In the genomic region with DNA sequence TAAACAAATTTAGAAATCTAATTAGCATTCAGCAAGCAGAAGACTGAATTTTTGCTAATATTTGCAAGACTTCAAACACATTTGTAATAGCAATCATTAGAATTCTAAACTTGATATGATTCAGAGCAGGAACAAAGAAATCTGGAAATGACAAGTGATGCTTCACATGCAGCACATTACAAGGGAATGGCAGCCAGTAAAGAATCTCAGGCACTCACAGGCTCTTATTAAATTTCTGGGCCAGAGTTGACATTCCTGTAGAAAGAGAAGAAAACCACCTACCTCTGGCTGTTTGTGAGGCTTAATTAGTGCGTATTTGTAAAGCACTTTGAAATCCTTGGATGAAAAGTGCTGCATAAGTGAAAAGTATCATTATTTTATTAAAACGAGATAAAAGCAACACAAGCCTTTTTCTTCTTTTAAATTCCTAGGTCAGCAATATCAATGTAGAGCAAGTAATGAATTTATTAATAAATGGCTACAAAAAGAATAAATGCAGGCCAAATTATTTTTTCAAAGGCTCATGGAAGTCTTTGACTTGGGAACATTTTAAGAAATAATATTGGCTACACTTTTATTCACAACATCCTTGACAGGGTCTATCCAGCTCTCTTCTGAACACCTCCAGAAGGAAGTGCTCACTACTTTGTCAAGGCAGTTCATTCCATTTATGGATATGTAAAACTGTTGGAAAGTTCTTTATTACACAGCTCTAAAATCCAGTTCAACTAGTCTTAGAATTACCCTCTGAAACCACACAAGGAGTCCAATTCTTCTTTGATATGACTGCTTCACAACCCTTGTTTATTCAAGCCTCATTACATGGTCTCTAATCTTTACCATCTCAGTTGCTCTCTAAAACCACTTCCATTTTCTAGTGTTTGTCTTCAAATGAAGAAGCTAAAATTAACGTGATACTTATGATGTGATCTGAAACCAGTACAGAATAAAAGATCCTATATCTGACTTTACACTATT, we compare ENCODE assay signal across 10 cellular contexts. TPM values are rescaled to one million over a fixed set of nuclear protein-coding genes. Genes with fewer than 3 reads are reported as not detected.
DNase-seq lines count a peak whose midpoint lies in the region; ATAC-seq and TF ChIP-seq lines count a peak whose summit lies in the region.
"Had no signal": no experiment of that assay in that cellular context is flagged by ENCODE, and none has a peak within 500 bp of the region (broad histone marks: within the 10 kb centered on the region; RNA-seq: fewer than 3 reads in every experiment).

No MANE protein-coding gene starts in this region.

- H3K4me3 Mint-ChIP-seq in activated CD8-positive, alpha-beta memory T cell treated with anti-CD3 and anti-CD28 coated beads, Interleukin-2, amount 10 ng/mL, durations not matched to agents 7 days and 5 days: no peak overlapping the region
- peak overlapping the region; percentile 5 for H3K4me3 Mint-ChIP-seq in progenitor cell of endocrine pancreas (ENCODE audit: low read depth)

- H3K4me2 ChIP-seq in PC-3 (ENCODE audit: low read length): peak overlapping the region; percentile 11; the same call in 1 of the 2 replicates

- no peak overlapping the region for H3K9ac ChIP-seq in PC-3 (ENCODE audit: low read length)

- peak; percentile 81 for ATAC-seq in activated CD8-positive, alpha-beta memory T cell treated with anti-CD3 and anti-CD28 coated beads, Interleukin-2, amount 10 ng/mL, durations not matched to agents 7 days and 5 days
- peak; percentile 57 for ATAC-seq in HG02759 (IDR thresholded peaks at IDR 0.05; ENCODE audit: unreplicated experiment)
- peak; percentile 63 for ATAC-seq in PC-3

- H3K27me3 Mint-ChIP-seq in activated CD8-positive, alpha-beta memory T cell treated with anti-CD3 and anti-CD28 coated beads, Interleukin-2, amount 10 ng/mL, durations not matched to agents 7 days and 5 days: no peaks in the 10 kb centered on the region
- H3K27me3 Mint-ChIP-seq in progenitor cell of endocrine pancreas: no peaks in the 10 kb centered on the region

- H3K4me1 ChIP-seq in PC-3 (ENCODE audit: insufficient read depth, low read length): peaks cover 7% of the 10 kb centered on the region; the same call in 1 of the 2 replicates
- H3K4me1 ChIP-seq in ascending aorta: no peaks in the 10 kb centered on the region

- peak overlapping the region; percentile 21 for H3K27ac Mint-ChIP-seq in activated CD8-positive, alpha-beta memory T cell treated with anti-CD3 and anti-CD28 coated beads, Interleukin-2, amount 10 ng/mL, durations not matched to agents 7 days and 5 days
- no peak overlapping the region for H3K27ac Mint-ChIP-seq in progenitor cell of endocrine pancreas

- intact Hi-C loops in PC-3 (cut with micrococcal nuclease) (loop anchor here (5.0 kb wide), 2 partner anchors 87 to 762 kb away; no protein-coding TSS in a partner anchor), ascending aorta (cut with DNase I) (loop anchor here (5.0 kb wide), 1 partner anchor 957 kb away; no protein-coding TSS in a partner anchor)

- peak overlapping the region; percentile 24; the same call in 1 of the 2 replicates for H3K27ac ChIP-seq in PC-3 (ENCODE audit: low read length)
- no peak overlapping the region for H3K27ac ChIP-seq in ascending aorta

- H3F3A ChIP-seq in PC-3 (ENCODE audit: low read length, unreplicated experiment): no peaks in the 10 kb centered on the region

- POLR2A ChIA-PET in PC-3 (lab: Charles Lee; ENCODE audit: unreplicated experiment): interaction anchor here (0.7 kb wide), 1 partner anchor 606 kb away, joined by 4 read pairs; a partner anchor contains a TSS

- H4K20me1 ChIP-seq in PC-3 (ENCODE audit: low read length): no peaks in the 10 kb centered on the region

- H3K36me3 ChIP-seq in PC-3 (ENCODE audit: low read depth, low read length) (no peaks in the 10 kb centered on the region), ascending aorta (peaks cover 0 to 4% of the 10 kb centered on the region in 2 donors)

- CTCF ChIA-PET in activated CD8-positive, alpha-beta memory T cell treated with anti-CD3 and anti-CD28 coated beads, Interleukin-2, amount 10 ng/mL, durations not matched to agents 7 days and 5 days (lab: Charles Lee): no interaction called here
- CTCF ChIA-PET in PC-3 (lab: Charles Lee): no interaction called here

- no peak overlapping the region for H2AFZ ChIP-seq in PC-3 (ENCODE audit: low read length)

- no peak for TF ChIP-seq CTCF in PC-3 (conservative IDR thresholded peaks at IDR 0.05; ENCODE audit: low read depth, low read length)
- TF ChIP-seq CTCF in progenitor cell of endocrine pancreas (IDR thresholded peaks at IDR 0.05; ENCODE audit: unreplicated experiment): no peak
- no peak for TF ChIP-seq CTCF in ascending aorta (IDR thresholded peaks at IDR 0.05)

- H3K9me3 ChIP-seq in PC-3 (ENCODE audit: low read length) (no peaks in the 10 kb centered on the region), ascending aorta (no peaks in the 10 kb centered on the region)

- H3K4me1 Mint-ChIP-seq in activated CD8-positive, alpha-beta memory T cell treated with anti-CD3 and anti-CD28 coated beads, Interleukin-2, amount 10 ng/mL, durations not matched to agents 7 days and 5 days: peaks cover 14% of the 10 kb centered on the region
- H3K4me1 Mint-ChIP-seq in progenitor cell of endocrine pancreas (ENCODE audit: low read depth): peaks cover 5% of the 10 kb centered on the region

- H3K79me2 ChIP-seq in PC-3 (ENCODE audit: low read length): no peaks in the 10 kb centered on the region

- H3K9me2 ChIP-seq in PC-3 (replicated peaks; ENCODE audit: low read length): no peaks in the 10 kb centered on the region

- no peak for DNase-seq in activated CD8-positive, alpha-beta memory T cell treated with anti-CD3 and anti-CD28 coated beads, Interleukin-2, amount 10 ng/mL, durations not matched to agents 7 days and 5 days
- DNase-seq in activated CD8-positive, alpha-beta memory T cell treated with anti-CD3 and anti-CD28 coated beads for 24 hours: no peak
- DNase-seq in PC-3 (peak; percentile 58), progenitor cell of endocrine pancreas (ENCODE audit: low spot score, unreplicated experiment) (no peak), SHP77 (lab: John Stamatoyannopoulos, UW) (no peak), ascending aorta (ENCODE audit: low spot score in 2 of 2) (no peak), NCI-H2081 (lab: John Stamatoyannopoulos, UW) (no peak)
- DNase-seq: C1 segment of cervical spinal cord, NCI-H1048 had no signal

- H3K4me3 ChIP-seq in PC-3 (ENCODE audit: low read length): no peak overlapping the region
- H3K4me3 ChIP-seq in ascending aorta: no peak overlapping the region

- H3K27me3 ChIP-seq in PC-3 (ENCODE audit: low read length): no peaks in the 10 kb centered on the region
- H3K27me3 ChIP-seq in ascending aorta: no peaks in the 10 kb centered on the region

- BruUV-seq in PC-3 (replicated peaks; lab: Mats Ljungman, UMichigan): no TSS peak

- no peaks in the 10 kb centered on the region for H3K9me3 Mint-ChIP-seq in activated CD8-positive, alpha-beta memory T cell treated with anti-CD3 and anti-CD28 coated beads, Interleukin-2, amount 10 ng/mL, durations not matched to agents 7 days and 5 days (ENCODE audit: low read depth)
- no peaks in the 10 kb centered on the region for H3K9me3 Mint-ChIP-seq in progenitor cell of endocrine pancreas (ENCODE audit: low read depth)

- H3K36me3 Mint-ChIP-seq in activated CD8-positive, alpha-beta memory T cell treated with anti-CD3 and anti-CD28 coated beads, Interleukin-2, amount 10 ng/mL, durations not matched to agents 7 days and 5 days: peaks cover 6% of the 10 kb centered on the region
- no peaks in the 10 kb centered on the region for H3K36me3 Mint-ChIP-seq in progenitor cell of endocrine pancreas (ENCODE audit: insufficient read depth)

RNA-seq across cellular contexts. Expression of a gene that starts 32.1 kb away (rescaled TPM):
- total RNA-seq in activated CD8-positive, alpha-beta memory T cell treated with anti-CD3 and anti-CD28 coated beads, Interleukin-2, amount 10 ng/mL, durations not matched to agents 7 days and 5 days: 10 to 100 TPM; 13.6 to 14.9 TPM
- total RNA-seq in PC-3 (2014; rRNA removed): 3.1 and 3.6 TPM in 2 replicates
- 14.5 and 14.8 TPM in 2 replicates for total RNA-seq in progenitor cell of endocrine pancreas
- total RNA-seq in ascending aorta: 0.96 TPM
